In the genomic region with DNA sequence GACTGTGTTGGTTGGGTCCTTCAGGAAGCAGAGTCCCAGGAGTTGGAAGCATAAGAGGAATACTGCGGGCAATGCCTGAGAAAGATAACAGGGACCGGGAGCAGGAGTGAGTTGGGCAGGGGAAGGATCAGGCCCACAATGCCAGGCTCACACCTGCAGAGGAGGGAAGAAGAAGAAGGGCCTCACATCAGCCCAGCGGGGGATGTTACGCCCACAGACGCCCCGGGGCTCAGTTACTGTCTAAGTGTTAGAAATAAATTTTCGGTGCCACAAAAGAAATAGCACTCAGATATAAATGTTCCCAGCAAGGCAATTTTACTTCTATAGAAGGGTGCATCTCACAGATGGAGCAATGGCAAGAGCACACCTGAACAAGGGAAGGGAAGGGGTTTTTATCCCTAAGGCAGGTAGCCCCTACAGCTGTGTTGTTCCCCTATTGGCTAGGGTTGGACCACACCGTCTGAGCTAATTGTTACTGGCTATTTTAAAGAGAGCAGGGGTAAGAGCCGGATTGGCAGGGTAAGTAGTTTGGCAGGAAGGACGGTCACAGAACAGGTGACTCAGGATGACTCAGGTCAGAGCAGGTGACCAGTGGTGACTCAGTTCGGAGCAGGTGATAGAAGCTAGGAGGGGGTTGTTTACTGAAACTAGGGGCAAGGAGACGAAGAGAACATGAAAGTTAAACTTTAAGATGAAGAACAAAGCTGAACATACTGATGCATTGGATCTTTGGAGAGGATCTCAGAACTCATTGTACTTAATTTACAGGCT, we compare ENCODE assay signal across 14 cellular contexts. TPM values are rescaled to one million over a fixed set of nuclear protein-coding genes. Genes with fewer than 3 reads are reported as not detected.
DNase-seq lines count a peak whose midpoint lies in the region; ATAC-seq, FAIRE-seq and TF ChIP-seq lines count a peak whose summit lies in the region.
"Had no signal": no experiment of that assay in that cellular context is flagged by ENCODE, and none has a peak within 500 bp of the region (broad histone marks: within the 10 kb centered on the region; RNA-seq: fewer than 3 reads in every experiment).

A gene (plus strand): TSS at position 602 of the 771 bp plus-strand sequence. CDS start 2,787 bp downstream, outside the sequence.

- H3K27me3 ChIP-seq in CD4-positive, alpha-beta memory T cell (ENCODE audit: insufficient read depth, low read length), result no peaks in the 10 kb centered on the region
- no peaks in the 10 kb centered on the region for H3K27me3 ChIP-seq in endothelial cell of umbilical vein (ENCODE audit: control insufficient read depth in 2 of 2, insufficient read depth in 2 of 2, low read length in 2 of 2)
- H3K27me3 ChIP-seq in esophagus squamous epithelium, result peaks cover 0 to 20% (median 0%) of the 10 kb centered on the region in 4 donors

- no peaks in the 10 kb centered on the region for H4K20me1 ChIP-seq in endothelial cell of umbilical vein (replicated peaks; ENCODE audit: control insufficient read depth, extremely low read depth, insufficient read depth, low read length)

- dilution Hi-C loops in endothelial cell of umbilical vein (cut with MboI; ENCODE audit: extremely low pct_ligation_motif_present, low sequenced_read_pairs), result no loop called here

- H3K27me3 Mint-ChIP-seq in CD4-positive, alpha-beta memory T cell, result no peaks in the 10 kb centered on the region
- H3K27me3 Mint-ChIP-seq in activated T-cell treated with anti-CD3 and anti-CD28 coated beads, Interleukin-2, amount 50 U/mL, for 72 hours (ENCODE audit: low read depth), result peaks cover 6% of the 10 kb centered on the region

- peak within 1 kb of the TSS in 4 of 8 donors; percentile 6 to 70 (median 20) for H3K4me3 Mint-ChIP-seq in CD4-positive, alpha-beta memory T cell
- H3K4me3 Mint-ChIP-seq in activated T-cell treated with anti-CD3 and anti-CD28 coated beads, Interleukin-2, amount 50 U/mL, for 72 hours, result no peak within 1 kb of the TSS

- BruUV-seq in endothelial cell of umbilical vein (replicated peaks; lab: Mats Ljungman, UMichigan), result no TSS peak

- H3K9ac ChIP-seq in endothelial cell of umbilical vein (replicated peaks; ENCODE audit: extremely low read depth, insufficient read depth, low read length), result no peak within 1 kb of the TSS

- intact Hi-C loops in CD4-positive, alpha-beta memory T cell (cut with micrococcal nuclease), result no loop called here
- intact Hi-C loops in endothelial cell of umbilical vein (cut with micrococcal nuclease), result loop anchor here (5.0 kb wide), 1 partner anchor 623 kb away; a partner anchor contains a TSS
- intact Hi-C loops in esophagus squamous epithelium (cut with DNase I), result no loop called here

- peaks cover 20 to 60% (median 42%) of the 10 kb centered on the region in 4 donors for H3K4me1 Mint-ChIP-seq in CD4-positive, alpha-beta memory T cell
- H3K4me1 Mint-ChIP-seq in activated T-cell treated with anti-CD3 and anti-CD28 coated beads, Interleukin-2, amount 50 U/mL, for 72 hours (ENCODE audit: low read depth), result peaks cover 16% of the 10 kb centered on the region

- TF ChIP-seq POLR2A in endothelial cell of umbilical vein (IDR thresholded peaks at IDR 0.05; ENCODE audit: low read depth, low read length), result no peak
- TF ChIP-seq POLR2A in esophagus squamous epithelium (IDR thresholded peaks at IDR 0.05), result no peak

- CTCF ChIA-PET in CD4-positive, alpha-beta memory T cell (lab: Charles Lee; ENCODE audit: partially characterized antibody), result interaction anchor here (2.2 to 7.6 kb wide), 5 partner anchors 19 to 92 kb away, joined by 6 to 98 read pairs (median 36); a partner anchor contains a TSS
- CTCF ChIA-PET in endothelial cell of umbilical vein (lab: Charles Lee), result interaction anchor here (0.8 to 3.3 kb wide), 3 partner anchors 21 to 28 kb away, joined by 3 to 25 read pairs (median 4); no protein-coding TSS in a partner anchor

- TF ChIP-seq RAD21 in Ishikawa (IDR thresholded peaks at IDR 0.05; ENCODE audit: low read depth), result no peak

- no peak for FAIRE-seq in endothelial cell of umbilical vein (lab: Jason Lieb, UNC)
- no peak for FAIRE-seq in RCC 7860 (lab: Jason Lieb, UNC)

- 68 to 76% methylated on average over 12 of the region's 12 CpGs for WGBS in esophagus squamous epithelium, 2 donors

- peaks cover 3 to 15% of the 10 kb centered on the region in 2 donors for H3K9me3 ChIP-seq in CD4-positive, alpha-beta memory T cell (ENCODE audit: control insufficient read depth in 1 of 2, low read length in 2 of 2)
- peaks cover 2% of the 10 kb centered on the region for H3K9me3 ChIP-seq in endothelial cell of umbilical vein (replicated peaks; ENCODE audit: control insufficient read depth, insufficient read depth, low read length)
- H3K9me3 ChIP-seq in esophagus squamous epithelium, result peaks cover 0 to 23% (median 9%) of the 10 kb centered on the region in 3 donors

- peaks cover 7% of the 10 kb centered on the region for H3K79me2 ChIP-seq in endothelial cell of umbilical vein (ENCODE audit: control insufficient read depth, insufficient read depth, low read length)

- peaks cover 0 to 8% of the 10 kb centered on the region in 2 donors for H3K36me3 Mint-ChIP-seq in CD4-positive, alpha-beta memory T cell
- peaks cover 10 to 13% of the 10 kb centered on the region in 2 donors for H3K36me3 Mint-ChIP-seq in activated T-cell treated with anti-CD3 and anti-CD28 coated beads, Interleukin-2, amount 50 U/mL, for 72 hours (ENCODE audit: insufficient read depth in 2 of 2)

- H3K4me3 ChIP-seq in CD4-positive, alpha-beta memory T cell (ENCODE audit: low read length in 2 of 2), result no peak within 1 kb of the TSS
- H3K4me3 ChIP-seq in endothelial cell of umbilical vein (replicated peaks in 1 of 3; ENCODE audit: insufficient read depth in 1 of 3, low read depth in 1 of 3, low read length in 3 of 3) (no peak within 1 kb of the TSS), esophagus squamous epithelium (no peak within 1 kb of the TSS)
- H3K4me3 ChIP-seq: gastroesophageal sphincter had no signal

- H3K27ac Mint-ChIP-seq in CD4-positive, alpha-beta memory T cell, result peak within 1 kb of the TSS in 4 of 7 donors; percentile 15 to 84 (median 68)
- H3K27ac Mint-ChIP-seq in activated T-cell treated with anti-CD3 and anti-CD28 coated beads, Interleukin-2, amount 50 U/mL, for 72 hours, result no peak within 1 kb of the TSS

- DNase-seq in CD4-positive, alpha-beta memory T cell, result peak in 1 of 5 donors; percentile 29
- DNase-seq in endothelial cell of umbilical vein (ENCODE audit: low read depth, low spot score) (no peak), mucosa of gallbladder (ENCODE audit: low spot score) (no peak), esophagus squamous epithelium (lab: John Stamatoyannopoulos, UW) (no peak), RCC 7860 (ENCODE audit: low spot score) (no peak)
- DNase-seq in activated T-cell treated with anti-CD3 and anti-CD28 coated beads, Interleukin-2, amount 50 U/mL, for 72 hours, result no peak
- DNase-seq: NCI-H1417; NCI-H526 treated with DMSO at 0.1 percent for 48 hours; SHP77; stimulated activated CD4-positive, alpha-beta T cell treated with anti-CD3 and anti-CD28 coated beads, Interleukin-2, amount 100 ng/mL, for 24 hours; stimulated activated naive CD4-positive, alpha-beta T cell had no signal

- POLR2A ChIA-PET in CD4-positive, alpha-beta memory T cell (lab: Charles Lee; ENCODE audit: partially characterized antibody), result interaction anchor here (1.7 to 5.8 kb wide), 2 partner anchors 16 to 19 kb away, joined by 5 to 68 read pairs; no protein-coding TSS in a partner anchor
- POLR2A ChIA-PET in endothelial cell of umbilical vein (lab: Charles Lee), result no interaction called here

- H3K36me3 ChIP-seq in CD4-positive, alpha-beta memory T cell (ENCODE audit: insufficient read depth, low read length), result no peaks in the 10 kb centered on the region
- H3K36me3 ChIP-seq in endothelial cell of umbilical vein (ENCODE audit: control insufficient read depth in 2 of 2, extremely low read depth in 1 of 2, insufficient read depth in 2 of 2, low read length in 2 of 2) (no peaks in the 10 kb centered on the region), esophagus squamous epithelium (no peaks in the 10 kb centered on the region)
- H3K36me3 ChIP-seq: gastroesophageal sphincter had no signal

- no peak for ATAC-seq in HG02798 (IDR thresholded peaks at IDR 0.05; ENCODE audit: poor library complexity, unreplicated experiment)
- no peak for ATAC-seq in activated T-cell treated with anti-CD3 and anti-CD28 coated beads, Interleukin-2, amount 50 U/mL, for 72 hours (replicated peaks in 1 of 2)
- ATAC-seq: gastroesophageal sphincter had no signal

- H3K9me1 ChIP-seq in endothelial cell of umbilical vein (replicated peaks; ENCODE audit: control insufficient read depth, extremely low read depth, insufficient read depth, low read length), result no peaks in the 10 kb centered on the region

- peaks cover 51% of the 10 kb centered on the region for H3K4me1 ChIP-seq in CD4-positive, alpha-beta memory T cell (ENCODE audit: insufficient read depth, low read length)
- H3K4me1 ChIP-seq in endothelial cell of umbilical vein (ENCODE audit: control insufficient read depth, extremely low read depth, insufficient read depth, low read length) (peaks cover 38% of the 10 kb centered on the region), esophagus squamous epithelium (peaks cover 0 to 53% (median 20%) of the 10 kb centered on the region in 3 donors)

- no peak within 1 kb of the TSS for H3K27ac ChIP-seq in CD4-positive, alpha-beta memory T cell (ENCODE audit: low read depth, low read length)
- no peak within 1 kb of the TSS for H3K27ac ChIP-seq in endothelial cell of umbilical vein (ENCODE audit: insufficient read depth, low read depth, low read length)
- H3K27ac ChIP-seq in esophagus squamous epithelium, result peak within 1 kb of the TSS in 2 of 4 donors; percentile 30 to 75

- H2AFZ ChIP-seq in endothelial cell of umbilical vein (ENCODE audit: low read depth, low read length), result no peak within 1 kb of the TSS

- H3K9me3 Mint-ChIP-seq in CD4-positive, alpha-beta memory T cell, result peaks cover 0 to 26% (median 21%) of the 10 kb centered on the region in 8 donors
- peaks cover 8 to 12% of the 10 kb centered on the region in 2 donors for H3K9me3 Mint-ChIP-seq in activated T-cell treated with anti-CD3 and anti-CD28 coated beads, Interleukin-2, amount 50 U/mL, for 72 hours

- H3K4me2 ChIP-seq in endothelial cell of umbilical vein (ENCODE audit: insufficient read depth, low read length), result no peak within 1 kb of the TSS

- TF ChIP-seq EP300 in Ishikawa (IDR thresholded peaks at IDR 0.05; ENCODE audit: borderline replicate concordance), result 0 out of 2 replicates have a peak, but pooled peaks have one; percentile 12

- TF ChIP-seq CTCF in endothelial cell of umbilical vein (IDR thresholded peaks at IDR 0.05; ENCODE audit: extremely low read depth in 1 of 2, insufficient read depth in 1 of 2, low read depth in 1 of 2, low read length in 2 of 2) (no peak), esophagus squamous epithelium (IDR thresholded peaks at IDR 0.05) (no peak)

RNA-seq across cellular contexts. Expression of the gene that starts here (rescaled TPM):
- total RNA-seq in CD4-positive, alpha-beta memory T cell, result 1 to 10 TPM; 4.0 to 4.6 TPM
- polyA plus RNA-seq in CD4-positive, alpha-beta memory T cell, result 10 to 100 TPM in 1 of 2 donors, 1 to 10 TPM in 1; 6.6 to 14.9 TPM
- total RNA-seq in endothelial cell of umbilical vein (51.4 and 82.8 TPM in 2 replicates), mucosa of gallbladder (12.6 TPM), esophagus squamous epithelium (1 to 10 TPM; 1.4 to 3.2 (median 2.2) TPM)
- 95.1 and 120 TPM in 2 replicates for polyA plus RNA-seq in endothelial cell of umbilical vein
- polyA plus RNA-seq in endothelial cell of umbilical vein (2011; cell fraction: cytosol; rRNA removed), result 35.6 and 46.0 TPM in 2 replicates
- 101 and 123 TPM in 2 replicates for polyA plus RNA-seq in endothelial cell of umbilical vein (2011; cell fraction: nucleus; rRNA removed)
- polyA plus RNA-seq in endothelial cell of umbilical vein (2012), result 59.2 and 81.5 TPM in 2 replicates
- polyA minus RNA-seq in endothelial cell of umbilical vein, result 55.3 and 69.1 TPM in 2 replicates
- polyA minus RNA-seq in endothelial cell of umbilical vein (2011; cell fraction: cytosol; rRNA and poly(A)+ RNA removed), result not detected
- 40.8 and 66.5 TPM in 2 replicates for polyA minus RNA-seq in endothelial cell of umbilical vein (2011; cell fraction: nucleus; rRNA and poly(A)+ RNA removed)
- total RNA-seq in activated T-cell treated with anti-CD3 and anti-CD28 coated beads, Interleukin-2, amount 50 U/mL, for 72 hours, result 1 to 10 TPM; 6.8 to 8.1 TPM
